Comparison of ENCODE assay signal across 3 cellular contexts in genomic region chr1:110488867-110489266, GRCh38.
A peak's percentile ranks its signal among the peaks of the same experiment; 100 is the strongest.
TF ChIP-seq lines count a peak whose summit lies in the region.

No MANE protein-coding gene starts in this region.

TF ChIP-seq in HepG2, 621 proteins besides CTCF, POLR2A, EP300 and RAD21:
- no peak for TF ChIP-seq ELK4 (CRISPR knock-in tag; IDR thresholded peaks at IDR 0.05; ENCODE audit: borderline replicate concordance)
- TF ChIP-seq ZNF629 (CRISPR knock-in tag; conservative IDR thresholded peaks at IDR 0.05) = peak; percentile 47; the same call in 1 of the 2 replicates
- no peak for TF ChIP-seq NR2F1 (CRISPR knock-in tag; IDR thresholded peaks at IDR 0.05)
TF ChIP-seq in HepG2: peak in this region for 1.

TF ChIP-seq in K562, 482 proteins besides CTCF, POLR2A, EP300 and RAD21:
- TF ChIP-seq ADNP (tag; IDR thresholded peaks at IDR 0.05) = peak; percentile 70
- peak; percentile 34; the same call in 1 of the 2 replicates for TF ChIP-seq HDAC2 (IDR thresholded peaks at IDR 0.05)
- TF ChIP-seq ZNF140 (CRISPR knock-in tag; IDR thresholded peaks at IDR 0.05) = no peak
- peak; percentile 87 for TF ChIP-seq RBM25 (IDR thresholded peaks at IDR 0.05; ENCODE audit: low read depth, low read length, severe bottlenecking)
- TF ChIP-seq NR3C1 (CRISPR knock-in tag; IDR thresholded peaks at IDR 0.05) = no peak
- TF ChIP-seq BCOR (IDR thresholded peaks at IDR 0.05) = peak; percentile 79
- peak; percentile 19 to 21; a peak in 1 of 4 replicates for TF ChIP-seq KDM1A (IDR thresholded peaks at IDR 0.05)
- TF ChIP-seq SMAD1 (IDR thresholded peaks at IDR 0.05; ENCODE audit: low read depth, low read length, partially characterized antibody) = no peak
- no peak for TF ChIP-seq MIER1 (IDR thresholded peaks at IDR 0.05; ENCODE audit: low read depth)

TF ChIP-seq in H1, 55 proteins besides CTCF, POLR2A, EP300 and RAD21:
- TF ChIP-seq KDM1A (IDR thresholded peaks at IDR 0.05; ENCODE audit: borderline replicate concordance, low read length) (peak; percentile 20; the same call in 1 of the 2 replicates), E2F6 (IDR thresholded peaks at IDR 0.05) (no peak)
